18 cellular contexts compared by ENCODE assay signal in genomic region chr17:50443492-50444051, GRCh38. TPM values are rescaled to one million over a fixed set of nuclear protein-coding genes. Genes with fewer than 3 reads are reported as not detected.
A peak's percentile ranks its signal among the peaks of the same experiment; 100 is the strongest.
DNase-seq lines count a peak whose midpoint lies in the region; ATAC-seq, FAIRE-seq and TF ChIP-seq lines count a peak whose summit lies in the region.
"Had no signal": no experiment of that assay in that cellular context is flagged by ENCODE, and none has a peak within 500 bp of the region (broad histone marks: within the 10 kb centered on the region; RNA-seq: fewer than 3 reads in every experiment).

No MANE protein-coding gene starts in this region.

- DNase-seq in Right ventricle myocardium inferior (ENCODE audit: missing footprints) (no peak), cardiac septum (ENCODE audit: low spot score) (no peak), K562 (ENCODE audit: extremely low read depth in 1 of 4, low spot score in 3 of 4) (peak in 2 of 4 experiments; percentile 17 to 51), left lung (no peak), upper lobe of right lung (no peak), kidney glomerular epithelial cell (lab: John Stamatoyannopoulos, UW) (no peak)
- DNase-seq: activated CD8-positive, alpha-beta T cell treated with anti-CD3 and anti-CD28 coated beads, Interleukin-2, amount 10 ng/mL, durations not matched to agents 7 days and 5 days; activated naive CD4-positive, alpha-beta T cell treated with Interleukin-2 at 50 U/mL for 16 hours; Karpas-422; naive B cell; NCI-H2081; T1000 had no signal

- H3K36me3 ChIP-seq in K562 (ENCODE audit: control insufficient read depth, insufficient read depth, low read length): no peaks in the 10 kb centered on the region
- no peaks in the 10 kb centered on the region for H3K36me3 ChIP-seq in left lung
- H3K36me3 ChIP-seq in upper lobe of right lung: no peaks in the 10 kb centered on the region
- H3K36me3 ChIP-seq: esophagus muscularis mucosa had no signal

- peaks cover 5% of the 10 kb centered on the region; the same call in 1 of the 2 replicates for H4K20me1 ChIP-seq in K562 (replicated peaks; ENCODE audit: control insufficient read depth, insufficient read depth, low read length)

- peak overlapping the region; percentile 15; the same call in 1 of the 2 replicates for H3K4me2 ChIP-seq in K562 (ENCODE audit: insufficient read depth, low read length)

- in situ Hi-C loops in K562 (cut with MboI): no loop called here

- FAIRE-seq in K562 (lab: Jason Lieb, UNC): no peak
- FAIRE-seq: RCC 7860 had no signal

- H2AFZ ChIP-seq in K562 (ENCODE audit: low read depth, low read length): peak overlapping the region; percentile 24; the same call in 1 of the 2 replicates

- BruUV-seq in K562 (replicated peaks; lab: Mats Ljungman, UMichigan): no TSS peak

- no peak for TF ChIP-seq EP300 in K562 (IDR thresholded peaks at IDR 0.05; ENCODE audit: low read length)

- intact Hi-C loops in Right ventricle myocardium inferior (cut with DNase I): no loop called here
- intact Hi-C loops in cardiac septum (cut with DNase I): no loop called here
- intact Hi-C loops in K562 (cut with micrococcal nuclease): no loop called here
- intact Hi-C loops in left lung (cut with DNase I): no loop called here
- intact Hi-C loops in upper lobe of right lung (cut with DNase I): no loop called here

- no peaks in the 10 kb centered on the region for H3K79me2 ChIP-seq in K562 (ENCODE audit: control insufficient read depth, insufficient read depth, low read length)

- ATAC-seq in Right ventricle myocardium inferior (peak; percentile 36), K562 (peak; percentile 77), left lung (peak; percentile 38), upper lobe of right lung (peak; percentile 9), HG03432 (IDR thresholded peaks at IDR 0.05; ENCODE audit: unreplicated experiment) (no peak), HG03439 (IDR thresholded peaks at IDR 0.05; ENCODE audit: unreplicated experiment) (no peak)
- ATAC-seq: activated CD8-positive, alpha-beta T cell treated with anti-CD3 and anti-CD28 coated beads, Interleukin-2, amount 10 ng/mL, durations not matched to agents 7 days and 5 days had no signal

- POLR2A ChIA-PET in K562 (lab: Yijun Ruan, JAX): interaction anchor here (0.6 to 3.0 kb wide), 6 partner anchors 9 to 58 kb away, joined by 4 to 10 read pairs (median 6); no protein-coding TSS in a partner anchor

- TF ChIP-seq CTCF in K562 (IDR thresholded peaks at IDR 0.05 in 2 of 3, conservative IDR thresholded peaks at IDR 0.05 in 1 of 3; ENCODE audit: insufficient read depth in 2 of 3, low read depth in 1 of 3, low read length in 3 of 3) (no peak), left lung (IDR thresholded peaks at IDR 0.05) (no peak), upper lobe of right lung (IDR thresholded peaks at IDR 0.05) (no peak)

- no peak overlapping the region for H3K27ac ChIP-seq in K562 (ENCODE audit: extremely low read depth, low read depth, low read length)
- H3K27ac ChIP-seq in left lung: peak overlapping the region; percentile 28 to 58
- H3K27ac ChIP-seq in upper lobe of right lung: peak overlapping the region; percentile 73
- H3K27ac ChIP-seq: esophagus muscularis mucosa had no signal

- no peak overlapping the region for H3K9ac ChIP-seq in K562 (ENCODE audit: insufficient read depth in 1 of 2, low read depth in 2 of 2, low read length in 2 of 2)

- no peak for TF ChIP-seq POLR2A in K562 (conservative IDR thresholded peaks at IDR 0.05)

- peaks cover 16 to 26% of the 10 kb centered on the region in 2 experiments for H3K4me1 ChIP-seq in K562 (replicated peaks in 1 of 2; ENCODE audit: control insufficient read depth in 2 of 2, insufficient read depth in 2 of 2, low read length in 2 of 2)
- peaks cover 8 to 16% of the 10 kb centered on the region in 2 donors for H3K4me1 ChIP-seq in left lung
- peaks cover 19% of the 10 kb centered on the region for H3K4me1 ChIP-seq in upper lobe of right lung

- 0% methylated on average over 3 of the region's 3 CpGs for WGBS in K562 (ENCODE audit: insufficient coverage, low coverage, missing lambda C conversion rate)

- no peak for TF ChIP-seq RAD21 in K562 (CRISPR knock-in tag; conservative IDR thresholded peaks at IDR 0.05 in 1 of 2, IDR thresholded peaks at IDR 0.05 in 1 of 2)

- no peaks in the 10 kb centered on the region; a peak in 1 of 5 replicates for H3K27me3 ChIP-seq in K562 (ENCODE audit: control insufficient read depth in 2 of 2, insufficient read depth in 2 of 2, low read length in 2 of 2)
- H3K27me3 ChIP-seq in left lung: no peaks in the 10 kb centered on the region
- no peaks in the 10 kb centered on the region for H3K27me3 ChIP-seq in upper lobe of right lung
- H3K27me3 ChIP-seq: esophagus muscularis mucosa had no signal

- H3K9me3 ChIP-seq in K562 (replicated peaks; ENCODE audit: control insufficient read depth, insufficient read depth, low read depth, low read length) (no peaks in the 10 kb centered on the region), left lung (no peaks in the 10 kb centered on the region), upper lobe of right lung (no peaks in the 10 kb centered on the region)
- H3K9me3 ChIP-seq: esophagus muscularis mucosa had no signal

- H3K4me3 ChIP-seq in K562 (no peak overlapping the region), left lung (no peak overlapping the region), upper lobe of right lung (no peak overlapping the region)
- H3K4me3 ChIP-seq: esophagus muscularis mucosa had no signal

- H3K9me1 ChIP-seq in K562 (ENCODE audit: control insufficient read depth, insufficient read depth, low read length): no peaks in the 10 kb centered on the region

- CTCF ChIA-PET in K562 (lab: Yijun Ruan, JAX; ENCODE audit: low intra/inter-chr PET ratio): no interaction called here

RNA-seq across cellular contexts. Expression of gene ACSF2, which starts 17.6 kb away (rescaled TPM):
- total RNA-seq in Right ventricle myocardium inferior (22.7 TPM), cardiac septum (9.6 TPM), K562 (2014; rRNA removed) (3.1 and 5.0 TPM in 2 replicates), K562 (2014; rRNA removed; fragmentation: Illumina TruSeq; extraction: Trizol) (2.3 and 2.9 TPM in 2 replicates), K562 (2015; rRNA removed; fragmentation: Illumina TruSeq; extraction: Trizol) (4.1 and 4.4 TPM in 2 replicates), K562 (2021) (6.1 and 6.2 TPM in 2 replicates), left lung (100 to 1,000 TPM in 1 of 2 donors, 10 to 100 TPM in 1; 60.9 to 148 TPM), upper lobe of right lung (73.9 TPM)
- total RNA-seq in K562 (2011; cell fraction: chromatin; rRNA removed; ENCODE audit: low replicate concordance): 7.3 and 27.3 TPM in 2 replicates
- 14.8 and 20.1 TPM in 2 replicates for total RNA-seq in K562 (2011; cell fraction: nucleolus; rRNA removed)
- 10.8 and 12.2 TPM in 2 replicates for total RNA-seq in K562 (2011; cell fraction: nucleoplasm; rRNA removed)
- polyA plus RNA-seq in K562 (2011; rRNA removed) (3.5 and 11.4 TPM in 2 replicates), K562 (2014; fragmentation: Illumina TruSeq; extraction: Trizol) (3.0 and 5.4 TPM in 2 replicates), K562 (2014; fragmentation: Nextera tagmentation; extraction: Ambion mirVana) (1 to 10 TPM in 1 of 2 experiments, under 1 TPM in 1; 0.89 to 1.5 TPM), K562 (2014; rRNA removed) (4.9 and 7.2 TPM in 2 replicates)
- polyA plus RNA-seq in K562 (2011; cell fraction: cytosol; rRNA removed): 5.9 and 9.2 TPM in 2 replicates
- polyA plus RNA-seq in K562 (2011; cell fraction: nucleus; rRNA removed): 22.4 and 48.3 TPM in 2 replicates
- polyA plus RNA-seq in K562 (2012): 4.7 and 17.1 TPM in 2 replicates
- polyA minus RNA-seq in K562 (2011; rRNA and poly(A)+ RNA removed): 6.7 and 8.8 TPM in 2 replicates
- 3.3 and 5.7 TPM in 2 replicates for polyA minus RNA-seq in K562 (2011; cell fraction: cytosol; rRNA and poly(A)+ RNA removed)
- 12.0 and 22.5 TPM in 2 replicates for polyA minus RNA-seq in K562 (2011; cell fraction: nucleus; rRNA and poly(A)+ RNA removed)

RNA-seq across cellular contexts. Expression of gene CHAD, which starts 25.1 kb away (rescaled TPM):
- total RNA-seq in Right ventricle myocardium inferior (0.16 TPM), cardiac septum (0.30 TPM), K562 (2014; rRNA removed) (not detected in 2 replicates), K562 (2014; rRNA removed; fragmentation: Illumina TruSeq; extraction: Trizol) (not detected in 2 replicates), K562 (2015; rRNA removed; fragmentation: Illumina TruSeq; extraction: Trizol) (not detected in 2 replicates), K562 (2021) (not detected in 2 replicates), left lung (under 1 TPM; 0.17 to 0.21 TPM), upper lobe of right lung (not detected)
- not detected in 2 replicates for total RNA-seq in K562 (2011; cell fraction: chromatin; rRNA removed; ENCODE audit: low replicate concordance)
- total RNA-seq in K562 (2011; cell fraction: nucleolus; rRNA removed): not detected in 2 replicates
- total RNA-seq in K562 (2011; cell fraction: nucleoplasm; rRNA removed): not detected in 2 replicates
- polyA plus RNA-seq in K562 (2011; rRNA removed) (not detected in 2 replicates), K562 (2014; fragmentation: Illumina TruSeq; extraction: Trizol) (not detected in 2 replicates), K562 (2014; fragmentation: Nextera tagmentation; extraction: Ambion mirVana) (not detected), K562 (2014; rRNA removed) (not detected in 2 replicates)
- polyA plus RNA-seq in K562 (2011; cell fraction: cytosol; rRNA removed): not detected in 2 replicates
- polyA plus RNA-seq in K562 (2011; cell fraction: nucleus; rRNA removed): not detected in 2 replicates
- polyA plus RNA-seq in K562 (2012): 0.12 and 0.15 TPM in 2 replicates
- not detected in 2 replicates for polyA minus RNA-seq in K562 (2011; rRNA and poly(A)+ RNA removed)
- polyA minus RNA-seq in K562 (2011; cell fraction: cytosol; rRNA and poly(A)+ RNA removed): not detected in 2 replicates
- polyA minus RNA-seq in K562 (2011; cell fraction: nucleus; rRNA and poly(A)+ RNA removed): not detected in 2 replicates
- total RNA-seq: activated CD8-positive, alpha-beta T cell treated with anti-CD3 and anti-CD28 coated beads, Interleukin-2, amount 10 ng/mL, durations not matched to agents 7 days and 5 days; cerebellum; esophagus muscularis mucosa; ureter had no signal

RNA-seq across cellular contexts. Expression of gene RSAD1, which starts 35.1 kb away (rescaled TPM):
- total RNA-seq in Right ventricle myocardium inferior (52.7 TPM), cardiac septum (35.4 TPM), K562 (2014; rRNA removed) (27.3 and 39.7 TPM in 2 replicates), K562 (2014; rRNA removed; fragmentation: Illumina TruSeq; extraction: Trizol) (24.5 and 26.8 TPM in 2 replicates), K562 (2015; rRNA removed; fragmentation: Illumina TruSeq; extraction: Trizol) (25.9 and 26.2 TPM in 2 replicates), K562 (2021) (41.9 and 44.0 TPM in 2 replicates), left lung (10 to 100 TPM; 28.5 to 34.8 TPM), upper lobe of right lung (34.3 TPM)
- 82.5 and 106 TPM in 2 replicates for total RNA-seq in K562 (2011; cell fraction: chromatin; rRNA removed; ENCODE audit: low replicate concordance)
- total RNA-seq in K562 (2011; cell fraction: nucleolus; rRNA removed): 91.9 and 98.4 TPM in 2 replicates
- 76.1 and 86.0 TPM in 2 replicates for total RNA-seq in K562 (2011; cell fraction: nucleoplasm; rRNA removed)
- polyA plus RNA-seq in K562 (2011; rRNA removed) (37.3 and 40.0 TPM in 2 replicates), K562 (2014; fragmentation: Illumina TruSeq; extraction: Trizol) (23.1 and 24.9 TPM in 2 replicates), K562 (2014; fragmentation: Nextera tagmentation; extraction: Ambion mirVana) (1 to 10 TPM; 4.5 to 5.2 TPM), K562 (2014; rRNA removed) (42.5 and 44.8 TPM in 2 replicates)
- polyA plus RNA-seq in K562 (2011; cell fraction: cytosol; rRNA removed): 24.5 and 36.5 TPM in 2 replicates
- polyA plus RNA-seq in K562 (2011; cell fraction: nucleus; rRNA removed): 190 and 193 TPM in 2 replicates
- 23.1 and 26.7 TPM in 2 replicates for polyA plus RNA-seq in K562 (2012)
- 22.7 and 23.6 TPM in 2 replicates for polyA minus RNA-seq in K562 (2011; rRNA and poly(A)+ RNA removed)
- polyA minus RNA-seq in K562 (2011; cell fraction: cytosol; rRNA and poly(A)+ RNA removed): 10.9 and 17.9 TPM in 2 replicates
- 60.3 and 71.5 TPM in 2 replicates for polyA minus RNA-seq in K562 (2011; cell fraction: nucleus; rRNA and poly(A)+ RNA removed)

RNA-seq across cellular contexts. Expression of gene LRRC59, which starts 46.2 kb away (rescaled TPM):
- 24.5 TPM for total RNA-seq in Right ventricle myocardium inferior
- 32.9 TPM for total RNA-seq in cardiac septum
- 69.1 and 116 TPM in 2 replicates for total RNA-seq in K562 (2011; cell fraction: chromatin; rRNA removed; ENCODE audit: low replicate concordance)
- 92.4 and 122 TPM in 2 replicates for total RNA-seq in K562 (2011; cell fraction: nucleolus; rRNA removed)
- 127 and 192 TPM in 2 replicates for total RNA-seq in K562 (2011; cell fraction: nucleoplasm; rRNA removed)
- total RNA-seq in K562 (2014; rRNA removed): 187 and 221 TPM in 2 replicates
- total RNA-seq in K562 (2014; rRNA removed; fragmentation: Illumina TruSeq; extraction: Trizol): 154 and 156 TPM in 2 replicates
- total RNA-seq in K562 (2015; rRNA removed; fragmentation: Illumina TruSeq; extraction: Trizol): 187 TPM in 2 replicates
- total RNA-seq in K562 (2021): 223 and 244 TPM in 2 replicates
- 119 and 158 TPM in 2 replicates for polyA plus RNA-seq in K562 (2011; rRNA removed)
- polyA plus RNA-seq in K562 (2011; cell fraction: cytosol; rRNA removed): 85.0 and 92.7 TPM in 2 replicates
- 52.0 and 69.3 TPM in 2 replicates for polyA plus RNA-seq in K562 (2011; cell fraction: nucleus; rRNA removed)
- polyA plus RNA-seq in K562 (2012): 201 and 212 TPM in 2 replicates
- polyA plus RNA-seq in K562 (2014; fragmentation: Illumina TruSeq; extraction: Trizol): 206 and 214 TPM in 2 replicates
- 10 to 100 TPM; 27.8 to 38.7 TPM for polyA plus RNA-seq in K562 (2014; fragmentation: Nextera tagmentation; extraction: Ambion mirVana)
- polyA plus RNA-seq in K562 (2014; rRNA removed): 118 and 134 TPM in 2 replicates
- polyA minus RNA-seq in K562 (2011; rRNA and poly(A)+ RNA removed): 198 and 249 TPM in 2 replicates
- polyA minus RNA-seq in K562 (2011; cell fraction: cytosol; rRNA and poly(A)+ RNA removed): 104 and 126 TPM in 2 replicates
- 35.8 and 66.0 TPM in 2 replicates for polyA minus RNA-seq in K562 (2011; cell fraction: nucleus; rRNA and poly(A)+ RNA removed)
- 100 to 1,000 TPM; 102 to 151 TPM for total RNA-seq in left lung
- 68.0 TPM for total RNA-seq in upper lobe of right lung

Comparison
In these comparisons a context has a peak if more than half of its experiments do, and no peak if none do; other contexts are left out.
1. ATAC-seq: peak in Right ventricle myocardium inferior (single experiment), K562 (single experiment), left lung (single experiment) and upper lobe of right lung (single experiment); none in HG03432 (single experiment) and HG03439 (single experiment).